8 cellular contexts compared by ENCODE assay signal in genomic region chr19:18469245-18470107, GRCh38. TPM values are rescaled to one million over a fixed set of nuclear protein-coding genes. Genes with fewer than 3 reads are reported as not detected.
A peak's percentile ranks its signal among the peaks of the same experiment; 100 is the strongest.
DNase-seq lines count a peak whose midpoint lies in the region; ATAC-seq, FAIRE-seq and TF ChIP-seq lines count a peak whose summit lies in the region.

No MANE protein-coding gene starts in this region.

- ATAC-seq in HG02970 (IDR thresholded peaks at IDR 0.05; ENCODE audit: low FRiP score, unreplicated experiment), result no peak
- no peak for ATAC-seq in HG02870 (IDR thresholded peaks at IDR 0.05; ENCODE audit: unreplicated experiment)

- peaks cover 21 to 99% (median 62%) of the 10 kb centered on the region in 10 experiments for H3K4me1 ChIP-seq in BLaER1 treated with 17β-estradiol and CSF1 and Interleukin-3, amounts not matched to agents 10 nM and 100 nM
- peaks cover 16% of the 10 kb centered on the region for H3K4me1 ChIP-seq in astrocyte (ENCODE audit: insufficient read depth, low read length)
- H3K4me1 ChIP-seq in hepatocyte (ENCODE audit: insufficient read depth), result peaks cover 22% of the 10 kb centered on the region
- peaks cover 4 to 94% (median 42%) of the 10 kb centered on the region in 6 donors for H3K4me1 ChIP-seq in spleen

- H3K27me3 Mint-ChIP-seq in astrocyte (ENCODE audit: low read depth, unreplicated experiment), result no peaks in the 10 kb centered on the region

- H3K27ac ChIP-seq in BLaER1 treated with 17β-estradiol and CSF1 and Interleukin-3, amounts not matched to agents 10 nM and 100 nM, result peak overlapping the region in 9 of 11 experiments; percentile 10 to 56 (median 29); a peak in 9 of 22 replicates
- no peak overlapping the region for H3K27ac ChIP-seq in astrocyte (ENCODE audit: low read depth, low read length)
- H3K27ac ChIP-seq in hepatocyte, result peak overlapping the region; percentile 75
- H3K27ac ChIP-seq in spleen, result peak overlapping the region in 4 of 8 donors; percentile 15 to 63 (median 41)

- no peak overlapping the region for H3K4me3 ChIP-seq in BLaER1 treated with 17β-estradiol and CSF1 and Interleukin-3, amounts not matched to agents 10 nM and 100 nM
- H3K4me3 ChIP-seq in HFF-Myc (replicated peaks; ENCODE audit: low read depth, low read length) (no peak overlapping the region), astrocyte (ENCODE audit: insufficient read depth, low read depth, low read length) (no peak overlapping the region), hepatocyte (no peak overlapping the region), spleen (no peak overlapping the region)

- H3K9me3 Mint-ChIP-seq in astrocyte (ENCODE audit: unreplicated experiment), result no peaks in the 10 kb centered on the region

- H3K36me3 Mint-ChIP-seq in astrocyte (ENCODE audit: low read depth, unreplicated experiment), result peaks cover 4% of the 10 kb centered on the region

- no peaks in the 10 kb centered on the region for H3K27me3 ChIP-seq in BLaER1 treated with 17β-estradiol and CSF1 and Interleukin-3, amounts not matched to agents 10 nM and 100 nM
- H3K27me3 ChIP-seq in astrocyte (ENCODE audit: insufficient read depth, low read length) (no peaks in the 10 kb centered on the region), hepatocyte (no peaks in the 10 kb centered on the region), spleen (replicated peaks in 1 of 7) (no peaks in the 10 kb centered on the region)

- H3K4me1 Mint-ChIP-seq in astrocyte (ENCODE audit: low read depth, unreplicated experiment), result peaks cover 13% of the 10 kb centered on the region

- H3K36me3 ChIP-seq in BLaER1 treated with 17β-estradiol and CSF1 and Interleukin-3, amounts not matched to agents 10 nM and 100 nM, result peaks cover 23 to 93% (median 52%) of the 10 kb centered on the region in 11 experiments; a peak in 21 of 22 replicates
- peaks cover 3% of the 10 kb centered on the region for H3K36me3 ChIP-seq in astrocyte (ENCODE audit: insufficient read depth, low read length)
- no peaks in the 10 kb centered on the region for H3K36me3 ChIP-seq in hepatocyte (replicated peaks; ENCODE audit: insufficient read depth, low read depth)
- H3K36me3 ChIP-seq in spleen, result peaks cover 0 to 67% (median 37%) of the 10 kb centered on the region in 6 donors

- TF ChIP-seq CTCF in HFF-Myc (IDR thresholded peaks at IDR 0.05; ENCODE audit: low read depth, low read length, missing control alignments), result peak; percentile 91
- TF ChIP-seq CTCF in astrocyte (IDR thresholded peaks at IDR 0.05; ENCODE audit: insufficient read depth, low read depth, low read length), result peak; percentile 67
- peak; percentile 73 for TF ChIP-seq CTCF in hepatocyte (IDR thresholded peaks at IDR 0.05; ENCODE audit: poor library complexity)
- peak; percentile 61 to 90 (median 79) for TF ChIP-seq CTCF in spleen (IDR thresholded peaks at IDR 0.05 in 8 of 11, conservative IDR thresholded peaks at IDR 0.05 in 3 of 11)

- intact Hi-C loops in spleen (cut with DNase I; ENCODE audit: low total_unique reads), result loop anchor here (10.0 kb wide), 2 partner anchors 105 to 375 kb away; partner anchors contain the start of gene UBA52

- H2AFZ ChIP-seq in astrocyte (ENCODE audit: low read depth, low read length) (no peak overlapping the region), hepatocyte (no peak overlapping the region)

- no peak for DNase-seq in HFF-Myc (ENCODE audit: extremely low read depth, low read depth)
- DNase-seq in T follicular helper cell (ENCODE audit: low read depth), result peak; percentile 44
- DNase-seq in astrocyte (ENCODE audit: low read depth), result no peak
- DNase-seq in hepatocyte (ENCODE audit: low spot score), result peak; percentile 79
- DNase-seq in spleen, result peak; percentile 89

- no peak for TF ChIP-seq POLR2A in spleen (IDR thresholded peaks at IDR 0.05)

- peak overlapping the region in 8 of 11 experiments; percentile 12 to 74 (median 34); a peak in 9 of 22 replicates for H3K9ac ChIP-seq in BLaER1 treated with 17β-estradiol and CSF1 and Interleukin-3, amounts not matched to agents 10 nM and 100 nM
- no peak overlapping the region for H3K9ac ChIP-seq in astrocyte (ENCODE audit: low read length)

- H3K4me2 ChIP-seq in BLaER1 treated with 17β-estradiol and CSF1 and Interleukin-3, amounts not matched to agents 10 nM and 100 nM, result peak overlapping the region in 6 of 11 experiments; percentile 3 to 96 (median 56); a peak in 10 of 22 replicates
- H3K4me2 ChIP-seq in astrocyte (ENCODE audit: low read length), result no peak overlapping the region
- peak overlapping the region; percentile 72 for H3K4me2 ChIP-seq in hepatocyte

- no peaks in the 10 kb centered on the region for H3K9me2 ChIP-seq in hepatocyte (replicated peaks; ENCODE audit: insufficient read depth)

- H3K4me3 Mint-ChIP-seq in astrocyte (ENCODE audit: unreplicated experiment), result no peak overlapping the region

- H3K79me2 ChIP-seq in astrocyte (ENCODE audit: insufficient read depth, low read length) (peaks cover 40% of the 10 kb centered on the region), hepatocyte (peaks cover 40% of the 10 kb centered on the region)

- no peak for FAIRE-seq in astrocyte (lab: Jason Lieb, UNC)

- H3K9me3 ChIP-seq in BLaER1 treated with 17β-estradiol and CSF1 and Interleukin-3, amounts not matched to agents 10 nM and 100 nM (replicated peaks in 1 of 11), result no peaks in the 10 kb centered on the region
- H3K9me3 ChIP-seq in astrocyte (ENCODE audit: insufficient read depth, low read depth, low read length) (no peaks in the 10 kb centered on the region), hepatocyte (ENCODE audit: low read depth) (no peaks in the 10 kb centered on the region), spleen (no peaks in the 10 kb centered on the region)

- WGBS in hepatocyte (ENCODE audit: low lambda C conversion rate, missing lambda C conversion rate), result 49% methylated on average over 30 of the region's 30 CpGs
- WGBS in spleen, 5 donors, result 61 to 80% (median 75%) methylated on average over 13 to 30 of the region's 30 CpGs

- H4K20me1 ChIP-seq in BLaER1 treated with 17β-estradiol and CSF1 and Interleukin-3, amounts not matched to agents 10 nM and 100 nM, result peaks cover 47 to 95% (median 71%) of the 10 kb centered on the region in 11 experiments
- H4K20me1 ChIP-seq in astrocyte (ENCODE audit: insufficient read depth, low read length) (peaks cover 97% of the 10 kb centered on the region), hepatocyte (ENCODE audit: insufficient read depth, poor library complexity, severe bottlenecking) (peaks cover 26% of the 10 kb centered on the region)

- no peak overlapping the region for H3K27ac Mint-ChIP-seq in astrocyte (ENCODE audit: unreplicated experiment)

RNA-seq across cellular contexts. Expression of gene ISYNA1, which starts 31.5 kb away (rescaled TPM):
- 128 and 153 TPM in 2 replicates for total RNA-seq in astrocyte
- 51.5 and 54.9 TPM in 2 replicates for total RNA-seq in hepatocyte
- 144 and 188 TPM in 2 replicates for polyA plus RNA-seq in hepatocyte
- total RNA-seq in spleen, result 10 to 100 TPM; 37.5 to 82.3 (median 44.4) TPM
- polyA plus RNA-seq in spleen, result 10 to 100 TPM; 31.7 to 58.2 (median 49.0) TPM

RNA-seq across cellular contexts. Expression of gene SSBP4, which starts 50.3 kb away (rescaled TPM):
- 51.2 and 56.6 TPM in 2 replicates for total RNA-seq in astrocyte
- 55.8 and 72.6 TPM in 2 replicates for total RNA-seq in hepatocyte
- 156 and 169 TPM in 2 replicates for polyA plus RNA-seq in hepatocyte
- 100 to 1,000 TPM in 1 of 7 donors, 10 to 100 TPM in 6; 56.3 to 103 (median 82.4) TPM for total RNA-seq in spleen
- 100 to 1,000 TPM in 1 of 3 donors, 10 to 100 TPM in 2; 80.6 to 143 (median 94.9) TPM for polyA plus RNA-seq in spleen

RNA-seq across cellular contexts. Expression of gene ELL, which starts 52.4 kb away (rescaled TPM):
- total RNA-seq in astrocyte, result 16.0 TPM in 2 replicates
- 3.9 and 11.0 TPM in 2 replicates for total RNA-seq in hepatocyte
- polyA plus RNA-seq in hepatocyte, result 15.0 and 18.1 TPM in 2 replicates
- total RNA-seq in spleen, result 10 to 100 TPM; 23.0 to 44.8 (median 32.1) TPM
- 10 to 100 TPM in 1 of 3 donors, 1 to 10 TPM in 2; 4.5 to 14.2 (median 7.9) TPM for polyA plus RNA-seq in spleen

Comparison
In these comparisons a context has a peak if more than half of its experiments do, and no peak if none do; other contexts are left out.
1. DNase-seq: peak in T follicular helper cell (single experiment), hepatocyte (single experiment) and spleen (single experiment); none in HFF-Myc (single experiment) and astrocyte (single experiment).
2. Peak in every context shown above with its lines, with median percentiles within 50 percentile points of each other: CTCF ChIP-seq.